1 cellular context compared by ENCODE assay signal in genomic region chr11:60950933-60951610, GRCh38.
TF ChIP-seq lines count a peak whose summit lies in the region.

No MANE protein-coding gene starts in this region.

TF ChIP-seq in SK-N-SH, 30 proteins besides CTCF, POLR2A, EP300 and RAD21 (continued from another document):
- TF ChIP-seq REST (IDR thresholded peaks at IDR 0.05; ENCODE audit: low read depth, low read length): no peak
